ENCODE assay signal across 8 cellular contexts in genomic region chr10:116850058-116850611, GRCh38. TPM values are rescaled to one million over a fixed set of nuclear protein-coding genes. Genes with fewer than 3 reads are reported as not detected.
DNase-seq lines count a peak whose midpoint lies in the region; ATAC-seq and TF ChIP-seq lines count a peak whose summit lies in the region.

No MANE protein-coding gene starts in this region.

- TF ChIP-seq POLR2A in ovary (IDR thresholded peaks at IDR 0.05) = no peak

- peaks cover 70% of the 10 kb centered on the region for H3K27me3 Mint-ChIP-seq in CD4-positive, alpha-beta T cell

- no peak for TF ChIP-seq EP300 in ovary (IDR thresholded peaks at IDR 0.05)

- no peak overlapping the region for H3K4me3 Mint-ChIP-seq in CD4-positive, alpha-beta T cell

- CTCF ChIA-PET in CD4-positive, alpha-beta T cell (lab: Charles Lee) = no interaction called here
- CTCF ChIA-PET in RWPE1 (lab: Yijun Ruan, JAX) = interaction anchor here (0.7 to 1.2 kb wide), 2 partner anchors 191 to 316 kb away, joined by 3 read pairs; no protein-coding TSS in a partner anchor
- CTCF ChIA-PET in HEK293T (lab: Yijun Ruan, JAX) = interaction anchor here (1.5 kb wide), 1 partner anchor 10 kb away, joined by 3 read pairs; no protein-coding TSS in a partner anchor

- H3K9me3 Mint-ChIP-seq in CD4-positive, alpha-beta T cell = no peaks in the 10 kb centered on the region

- intact Hi-C loops in CD4-positive, alpha-beta T cell (cut with DNase I, micrococcal nuclease) = no loop called here
- intact Hi-C loops in ovary (cut with DNase I) = no loop called here

- H3K36me3 ChIP-seq in ovary = no peaks in the 10 kb centered on the region

- POLR2A ChIA-PET in CD4-positive, alpha-beta T cell (lab: Charles Lee) = no interaction called here
- POLR2A ChIA-PET in RWPE1 (lab: Yijun Ruan, JAX; ENCODE audit: low non-redundant PET) (interaction anchor here (0.7 to 1.1 kb wide), 2 partner anchors 44 to 155 kb away, joined by 3 to 8 read pairs; partner anchors contain the start of gene SHTN1), HEK293T (lab: Yijun Ruan, JAX) (interaction anchor here (1.5 to 1.7 kb wide), 2 partner anchors 11 to 13 kb away, joined by 5 to 15 read pairs; no protein-coding TSS in a partner anchor)

- H3K4me1 ChIP-seq in ovary (ENCODE audit: insufficient read depth) (peaks cover 5% of the 10 kb centered on the region), foreskin keratinocyte (peaks cover 10% of the 10 kb centered on the region)

- no peaks in the 10 kb centered on the region for H3K36me3 Mint-ChIP-seq in CD4-positive, alpha-beta T cell (ENCODE audit: low read depth)

- H3K27me3 ChIP-seq in CD4-positive, alpha-beta T cell (ENCODE audit: control insufficient read depth, insufficient read depth, low read length) = peaks cover 51% of the 10 kb centered on the region
- no peaks in the 10 kb centered on the region for H3K27me3 ChIP-seq in ovary
- no peaks in the 10 kb centered on the region for H3K27me3 ChIP-seq in foreskin keratinocyte

- peak overlapping the region; percentile 68 for H3K4me3 ChIP-seq in fibroblast of pulmonary artery (replicated peaks; ENCODE audit: low read depth, low read length)
- peak overlapping the region; percentile 48 for H3K4me3 ChIP-seq in ovary

- H3K9me3 ChIP-seq in CD4-positive, alpha-beta T cell (ENCODE audit: control insufficient read depth, low read length) = no peaks in the 10 kb centered on the region
- H3K9me3 ChIP-seq in ovary = no peaks in the 10 kb centered on the region

- no peak for TF ChIP-seq CTCF in CD4-positive, alpha-beta T cell (IDR thresholded peaks at IDR 0.05)
- TF ChIP-seq CTCF in RWPE1 (conservative IDR thresholded peaks at IDR 0.05; ENCODE audit: low read depth) (no peak), fibroblast of pulmonary artery (IDR thresholded peaks at IDR 0.05; ENCODE audit: low read length, missing control alignments) (no peak), ovary (IDR thresholded peaks at IDR 0.05) (no peak), foreskin keratinocyte (conservative IDR thresholded peaks at IDR 0.05) (no peak)

- WGBS in ovary, 3 donors = 25 to 29% (median 27%) methylated on average over 10 of the region's 10 CpGs

- H3K27ac ChIP-seq in CD4-positive, alpha-beta T cell (ENCODE audit: low read depth, low read length) = no peak overlapping the region
- H3K27ac ChIP-seq in RWPE1 (peak overlapping the region; percentile 79), ovary (peak overlapping the region in 1 of 2 donors; percentile 53), foreskin keratinocyte (no peak overlapping the region)

- DNase-seq in CD4-positive, alpha-beta T cell = no peak
- DNase-seq in RWPE1 (ENCODE audit: low spot score) = no peak
- no peak for DNase-seq in fibroblast of pulmonary artery (ENCODE audit: low read depth)
- no peak for DNase-seq in ovary
- DNase-seq in HEK293T (ENCODE audit: extremely low spot score) = no peak
- DNase-seq in foreskin keratinocyte = no peak
- no peak for DNase-seq in CD1c-positive myeloid dendritic cell (ENCODE audit: extremely low spot score)

- ATAC-seq in CD4-positive, alpha-beta T cell (ENCODE audit: poor library complexity) = peak; percentile 28
- ATAC-seq in HG02642 (IDR thresholded peaks at IDR 0.05; ENCODE audit: poor library complexity, unreplicated experiment) (no peak), foreskin keratinocyte (no peak)

- peaks cover 15% of the 10 kb centered on the region for H3K4me1 Mint-ChIP-seq in CD4-positive, alpha-beta T cell (ENCODE audit: low read depth)

- H3K27ac Mint-ChIP-seq in CD4-positive, alpha-beta T cell = no peak overlapping the region

TF ChIP-seq in HEK293T, 16 proteins besides CTCF, POLR2A, EP300 and RAD21:
- TF ChIP-seq HDGF (IDR thresholded peaks at IDR 0.05; ENCODE audit: borderline replicate concordance) (no peak), SUZ12 (IDR thresholded peaks at IDR 0.05) (no peak), L3MBTL2 (conservative IDR thresholded peaks at IDR 0.05) (no peak), PKNOX1 (IDR thresholded peaks at IDR 0.05) (no peak), FOXA1 (IDR thresholded peaks at IDR 0.05) (no peak), SP1 (IDR thresholded peaks at IDR 0.05) (no peak), ELF4 (IDR thresholded peaks at IDR 0.05) (no peak), NFRKB (IDR thresholded peaks at IDR 0.05) (no peak), LEF1 (IDR thresholded peaks at IDR 0.05; ENCODE audit: borderline replicate concordance) (no peak), ZNF384 (IDR thresholded peaks at IDR 0.05) (no peak), TARDBP (IDR thresholded peaks at IDR 0.05) (no peak), ARNT (IDR thresholded peaks at IDR 0.05) (no peak), BHLHE40 (IDR thresholded peaks at IDR 0.05; ENCODE audit: borderline replicate concordance) (no peak), FOXM1 (IDR thresholded peaks at IDR 0.05; ENCODE audit: borderline replicate concordance) (no peak)

RNA-seq across cellular contexts. Expression of gene ENO4, which starts 0.8 kb away (rescaled TPM):
- total RNA-seq in CD4-positive, alpha-beta T cell = not detected
- 1 to 10 TPM in 4 of 7 donors, under 1 TPM in 3; 0.38 to 2.8 (median 1.0) TPM for total RNA-seq in ovary
- under 1 TPM; 0.30 to 0.47 TPM for polyA plus RNA-seq in ovary
- 0.14 TPM in 1 of 2 replicates, not detected in the other for total RNA-seq in foreskin keratinocyte
- 0.08 and 0.12 TPM in 2 replicates for polyA plus RNA-seq in foreskin keratinocyte
